In the genomic region with DNA sequence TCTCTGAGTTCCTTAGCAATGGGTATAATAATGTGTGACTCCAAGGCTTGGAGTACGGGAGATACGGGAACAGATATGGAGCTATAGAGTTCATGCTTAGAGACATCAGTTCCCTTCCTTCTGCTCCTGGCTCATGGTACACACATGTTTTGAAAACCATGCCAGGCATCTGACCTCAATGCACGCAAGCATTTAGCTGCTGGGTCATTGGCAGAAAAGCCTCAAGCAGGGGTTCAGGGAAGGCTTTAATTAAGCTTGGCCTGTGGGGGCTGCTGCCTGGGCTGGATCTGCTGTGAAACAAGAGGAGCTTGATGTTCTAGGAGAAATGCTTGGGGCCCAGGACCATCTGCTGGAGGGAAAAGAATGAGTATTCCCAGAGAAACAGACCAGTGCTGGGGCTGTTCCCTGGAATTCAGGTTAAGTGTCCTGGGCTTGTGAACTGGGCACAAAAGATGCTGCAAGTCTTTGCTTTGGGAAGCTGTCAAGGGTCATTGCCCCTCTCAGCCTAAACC, we compare ENCODE assay signal across 1 cellular context.
TF ChIP-seq lines count a peak whose summit lies in the region.

No MANE protein-coding gene starts in this region.

TF ChIP-seq in IMR-90, 13 proteins besides CTCF, POLR2A, EP300 and RAD21:
- TF ChIP-seq CHD1 (IDR thresholded peaks at IDR 0.05; ENCODE audit: low read depth, low read length), result no peak
- TF ChIP-seq MXI1 (IDR thresholded peaks at IDR 0.05; ENCODE audit: borderline replicate concordance, low read depth, low read length), result no peak
- no peak for TF ChIP-seq SMC3 (IDR thresholded peaks at IDR 0.05; ENCODE audit: low read depth, low read length)
- no peak for TF ChIP-seq RCOR1 (IDR thresholded peaks at IDR 0.05; ENCODE audit: insufficient replicate concordance, low read length)
- no peak for TF ChIP-seq RFX5 (IDR thresholded peaks at IDR 0.05; ENCODE audit: low read depth, low read length)
- TF ChIP-seq FOS (IDR thresholded peaks at IDR 0.05; ENCODE audit: low read depth, low read length), result no peak
- TF ChIP-seq NFE2L2 (IDR thresholded peaks at IDR 0.05; ENCODE audit: low read depth, low read length), result no peak
- TF ChIP-seq BHLHE40 (IDR thresholded peaks at IDR 0.05; ENCODE audit: low read depth, low read length), result no peak
- no peak for TF ChIP-seq MAZ (IDR thresholded peaks at IDR 0.05; ENCODE audit: borderline replicate concordance, low read depth, low read length)
- TF ChIP-seq, protein P1, sequence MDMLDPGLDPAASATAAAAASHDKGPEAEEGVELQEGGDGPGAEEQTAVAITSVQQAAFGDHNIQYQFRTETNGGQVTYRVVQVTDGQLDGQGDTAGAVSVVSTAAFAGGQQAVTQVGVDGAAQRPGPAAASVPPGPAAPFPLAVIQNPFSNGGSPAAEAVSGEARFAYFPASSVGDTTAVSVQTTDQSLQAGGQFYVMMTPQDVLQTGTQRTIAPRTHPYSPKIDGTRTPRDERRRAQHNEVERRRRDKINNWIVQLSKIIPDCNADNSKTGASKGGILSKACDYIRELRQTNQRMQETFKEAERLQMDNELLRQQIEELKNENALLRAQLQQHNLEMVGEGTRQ (IDR thresholded peaks at IDR 0.05; ENCODE audit: low read depth, low read length), result no peak
- TF ChIP-seq, protein P2, sequence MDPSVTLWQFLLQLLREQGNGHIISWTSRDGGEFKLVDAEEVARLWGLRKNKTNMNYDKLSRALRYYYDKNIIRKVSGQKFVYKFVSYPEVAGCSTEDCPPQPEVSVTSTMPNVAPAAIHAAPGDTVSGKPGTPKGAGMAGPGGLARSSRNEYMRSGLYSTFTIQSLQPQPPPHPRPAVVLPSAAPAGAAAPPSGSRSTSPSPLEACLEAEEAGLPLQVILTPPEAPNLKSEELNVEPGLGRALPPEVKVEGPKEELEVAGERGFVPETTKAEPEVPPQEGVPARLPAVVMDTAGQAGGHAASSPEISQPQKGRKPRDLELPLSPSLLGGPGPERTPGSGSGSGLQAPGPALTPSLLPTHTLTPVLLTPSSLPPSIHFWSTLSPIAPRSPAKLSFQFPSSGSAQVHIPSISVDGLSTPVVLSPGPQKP (IDR thresholded peaks at IDR 0.05; ENCODE audit: borderline replicate concordance, low read depth, low read length), result no peak
- TF ChIP-seq MAFK (IDR thresholded peaks at IDR 0.05; ENCODE audit: low read depth, low read length), result no peak
